In the genomic region with DNA sequence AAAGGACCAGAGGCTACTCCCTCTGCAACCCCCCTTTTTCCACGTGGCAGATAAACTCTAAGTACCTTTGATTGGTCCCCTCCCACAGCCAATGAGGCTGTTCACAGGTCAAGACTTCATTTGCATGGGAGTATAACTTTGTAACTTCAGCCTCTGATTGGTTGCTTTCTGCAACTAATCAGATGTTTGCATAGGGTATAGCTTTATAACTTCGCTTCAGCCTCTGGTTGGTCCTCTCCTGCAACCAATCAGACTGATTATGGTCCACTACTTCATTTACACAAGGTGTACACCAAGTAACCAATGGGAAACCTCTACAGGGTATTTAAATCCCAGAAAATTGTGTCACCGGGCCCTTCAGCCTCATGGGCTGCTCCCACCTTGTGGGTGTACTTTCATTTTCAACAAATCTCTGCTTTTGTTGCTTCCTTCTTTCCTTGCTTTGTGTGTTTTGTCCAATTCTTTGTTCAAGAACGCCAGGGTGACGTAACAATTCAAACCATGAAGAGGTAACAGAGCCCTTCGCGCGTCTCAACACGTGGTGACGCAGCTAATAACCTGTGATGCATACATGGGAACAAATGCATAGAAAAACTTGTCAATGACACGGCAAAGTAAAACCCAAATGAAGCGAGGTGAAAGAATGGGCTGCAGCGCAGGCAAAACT, we compare ENCODE assay signal across 8 cellular contexts. TPM values are rescaled to one million over a fixed set of nuclear protein-coding genes. Genes with fewer than 3 reads are reported as not detected.
A peak's percentile ranks its signal among the peaks of the same experiment; 100 is the strongest.
DNase-seq lines count a peak whose midpoint lies in the region; ATAC-seq, FAIRE-seq and TF ChIP-seq lines count a peak whose summit lies in the region.

No MANE protein-coding gene starts in this region.

- H3K9me3 ChIP-seq in HUES6 (ENCODE audit: control insufficient read depth, insufficient read depth, low read depth, low read length): peaks cover 5% of the 10 kb centered on the region; the same call in 1 of the 2 replicates
- H3K9me3 ChIP-seq in kidney (ENCODE audit: control insufficient read depth in 1 of 2, low read length in 2 of 2): no peaks in the 10 kb centered on the region
- H3K9me3 ChIP-seq in tibial artery: no peaks in the 10 kb centered on the region

- TF ChIP-seq CTCF in kidney (IDR thresholded peaks at IDR 0.05; ENCODE audit: borderline replicate concordance, extremely low read depth, insufficient read depth) (no peak), tibial artery (IDR thresholded peaks at IDR 0.05) (no peak)

- peak overlapping the region; percentile 91 for H3K27ac Mint-ChIP-seq in activated T-helper 1 cell treated with anti-CD3 and anti-CD28 coated beads, Interleukin-12 subunit alpha, Interleukin-12 subunit beta, Interleukin-2, Interleukin-4 antibody, amounts not matched to agents 30 ng/mL and 10 ng/mL and 1 ng/mL, durations not matched to agents 14 hours and 24 hours and 36 hours

- intact Hi-C loops in activated T-helper 1 cell treated with anti-CD3 and anti-CD28 coated beads, Interleukin-12 subunit alpha, Interleukin-12 subunit beta, Interleukin-2, Interleukin-4 antibody, amounts not matched to agents 30 ng/mL and 10 ng/mL and 1 ng/mL, durations not matched to agents 14 hours and 24 hours and 36 hours (cut with micrococcal nuclease): loop anchor here (5.0 kb wide), 2 partner anchors 143 to 233 kb away; no protein-coding TSS in a partner anchor
- intact Hi-C loops in kidney (cut with DNase I): no loop called here
- intact Hi-C loops in tibial artery (cut with DNase I; ENCODE audit: low total_unique reads): no loop called here

- H3K36me3 Mint-ChIP-seq in activated T-helper 1 cell treated with anti-CD3 and anti-CD28 coated beads, Interleukin-12 subunit alpha, Interleukin-12 subunit beta, Interleukin-2, Interleukin-4 antibody, amounts not matched to agents 30 ng/mL and 10 ng/mL and 1 ng/mL, durations not matched to agents 14 hours and 24 hours and 36 hours (ENCODE audit: low read depth): peaks cover 27% of the 10 kb centered on the region

- peaks cover 19% of the 10 kb centered on the region for H3K36me3 ChIP-seq in HUES6 (ENCODE audit: control insufficient read depth, insufficient read depth, low read length)
- H3K36me3 ChIP-seq in kidney (ENCODE audit: control insufficient read depth in 1 of 2, insufficient read depth in 2 of 2, low read length in 2 of 2): peaks cover 3 to 11% of the 10 kb centered on the region in 2 donors
- peaks cover 14 to 15% (median 14%) of the 10 kb centered on the region in 3 donors for H3K36me3 ChIP-seq in tibial artery

- DNase-seq in AML-193 (lab: John Stamatoyannopoulos, UW) (peak; percentile 23 to 46), kidney (no peak), tibial artery (no peak), ecto neural progenitor cell (ENCODE audit: low spot score) (no peak), NCI-H1092 (lab: John Stamatoyannopoulos, UW) (no peak)
- DNase-seq in activated T-helper 1 cell treated with anti-CD3 and anti-CD28 coated beads, Interleukin-12 subunit alpha, Interleukin-12 subunit beta, Interleukin-2, Interleukin-4 antibody, amounts not matched to agents 30 ng/mL and 10 ng/mL and 1 ng/mL, durations not matched to agents 14 hours and 24 hours and 36 hours (ENCODE audit: low spot score): no peak

- peaks cover 1% of the 10 kb centered on the region for H3K27me3 Mint-ChIP-seq in activated T-helper 1 cell treated with anti-CD3 and anti-CD28 coated beads, Interleukin-12 subunit alpha, Interleukin-12 subunit beta, Interleukin-2, Interleukin-4 antibody, amounts not matched to agents 30 ng/mL and 10 ng/mL and 1 ng/mL, durations not matched to agents 14 hours and 24 hours and 36 hours (ENCODE audit: insufficient read depth)

- H3K4me1 ChIP-seq in HUES6 (ENCODE audit: control insufficient read depth, insufficient read depth, low read length) (no peaks in the 10 kb centered on the region), kidney (ENCODE audit: control insufficient read depth in 1 of 2, insufficient read depth in 1 of 2, low read depth in 1 of 2, low read length in 2 of 2) (peaks cover 0 to 10% of the 10 kb centered on the region in 2 donors), tibial artery (peaks cover 0 to 17% (median 6%) of the 10 kb centered on the region in 4 donors)

- no peak for ATAC-seq in HG02588 (IDR thresholded peaks at IDR 0.05; ENCODE audit: unreplicated experiment)

- H3K4me3 Mint-ChIP-seq in activated T-helper 1 cell treated with anti-CD3 and anti-CD28 coated beads, Interleukin-12 subunit alpha, Interleukin-12 subunit beta, Interleukin-2, Interleukin-4 antibody, amounts not matched to agents 30 ng/mL and 10 ng/mL and 1 ng/mL, durations not matched to agents 14 hours and 24 hours and 36 hours: peak overlapping the region; percentile 90

- H3K4me3 ChIP-seq in HUES6 (ENCODE audit: low read depth, low read length) (peak overlapping the region; percentile 60), kidney (ENCODE audit: low read length in 2 of 2) (peak overlapping the region; percentile 61 to 82), tibial artery (peak overlapping the region; percentile 59 to 78)

- H3K27me3 ChIP-seq in HUES6 (ENCODE audit: control insufficient read depth, insufficient read depth, low read length): peaks cover 6% of the 10 kb centered on the region; the same call in 1 of the 2 replicates
- no peaks in the 10 kb centered on the region for H3K27me3 ChIP-seq in tibial artery

- H3K9me3 Mint-ChIP-seq in activated T-helper 1 cell treated with anti-CD3 and anti-CD28 coated beads, Interleukin-12 subunit alpha, Interleukin-12 subunit beta, Interleukin-2, Interleukin-4 antibody, amounts not matched to agents 30 ng/mL and 10 ng/mL and 1 ng/mL, durations not matched to agents 14 hours and 24 hours and 36 hours: no peaks in the 10 kb centered on the region

- peaks cover 35% of the 10 kb centered on the region for H3K4me1 Mint-ChIP-seq in activated T-helper 1 cell treated with anti-CD3 and anti-CD28 coated beads, Interleukin-12 subunit alpha, Interleukin-12 subunit beta, Interleukin-2, Interleukin-4 antibody, amounts not matched to agents 30 ng/mL and 10 ng/mL and 1 ng/mL, durations not matched to agents 14 hours and 24 hours and 36 hours (ENCODE audit: low read depth)

- H3K27ac ChIP-seq in HUES6 (ENCODE audit: low read depth, low read length) (no peak overlapping the region), kidney (ENCODE audit: low read depth in 2 of 2, low read length in 2 of 2) (no peak overlapping the region), tibial artery (peak overlapping the region; percentile 73 to 77)

- no peak overlapping the region for H3K9ac ChIP-seq in HUES6 (ENCODE audit: low read length)
- peak overlapping the region in 1 of 2 donors; percentile 21 for H3K9ac ChIP-seq in kidney (ENCODE audit: low read length in 2 of 2)

- FAIRE-seq in kidney (lab: Jason Lieb, UNC): no peak

RNA-seq across cellular contexts. Expression of gene VPS26C, which starts 47.2 kb away (rescaled TPM):
- total RNA-seq in activated T-helper 1 cell treated with anti-CD3 and anti-CD28 coated beads, Interleukin-12 subunit alpha, Interleukin-12 subunit beta, Interleukin-2, Interleukin-4 antibody, amounts not matched to agents 30 ng/mL and 10 ng/mL and 1 ng/mL, durations not matched to agents 14 hours and 24 hours and 36 hours: 53.8 and 58.9 TPM in 2 replicates
- 51.8 TPM for total RNA-seq in kidney
- polyA plus RNA-seq in kidney (ENCODE audit: insufficient read depth, low read depth, low replicate concordance): 30.0 TPM

Comparison
In these comparisons a context has a peak if more than half of its experiments do, and no peak if none do; other contexts are left out.
1. DNase-seq: peak in AML-193 (2 of 2); none in activated T-helper 1 cell treated with anti-CD3 and anti-CD28 coated beads, Interleukin-12 subunit alpha, Interleukin-12 subunit beta, Interleukin-2, Interleukin-4 antibody, amounts not matched to agents 30 ng/mL and 10 ng/mL and 1 ng/mL, durations not matched to agents 14 hours and 24 hours and 36 hours (single experiment), kidney (single experiment), tibial artery (0 of 2), ecto neural progenitor cell (single experiment) and NCI-H1092 (single experiment).
2. H3K27ac ChIP-seq: peak in tibial artery (2 of 2); none in HUES6 (single experiment) and kidney (0 of 2).
3. Peak in every context shown above with its lines, with median percentiles within 50 percentile points of each other: H3K4me3 ChIP-seq.